Comparison of ENCODE assay signal across 7 cellular contexts in the genomic region with DNA sequence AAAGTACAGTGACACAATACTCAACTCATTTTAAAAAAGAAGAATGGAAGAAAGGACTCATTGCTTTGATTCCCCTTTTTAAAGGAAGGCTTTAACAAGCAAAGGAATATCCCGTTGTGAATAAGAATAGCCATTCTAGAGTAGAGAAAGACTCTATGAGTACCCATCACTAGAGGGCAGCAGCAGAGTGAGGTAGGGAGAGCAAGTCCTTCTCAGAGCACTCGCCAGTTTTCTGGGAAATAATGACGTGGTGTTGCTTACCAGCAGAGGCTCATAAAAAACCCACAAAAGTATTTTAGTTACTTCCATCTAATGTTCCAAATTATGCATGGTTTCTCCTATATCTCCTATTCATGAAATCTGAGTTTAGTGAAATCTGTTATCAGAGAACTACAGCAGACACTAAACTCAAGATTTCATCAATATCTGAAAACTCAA.
DNase-seq lines count a peak whose midpoint lies in the region; ATAC-seq, FAIRE-seq and TF ChIP-seq lines count a peak whose summit lies in the region.

No MANE protein-coding gene starts in this region.

- peaks cover 15% of the 10 kb centered on the region for H3K4me1 Mint-ChIP-seq in T-helper 2 cell treated with Interferon-gamma antibody and Interleukin-4, amounts not matched to agents 5 μg/mL and 100 μg/mL, for 36 hours (ENCODE audit: low read depth)

- TF ChIP-seq EP300 in K562 (IDR thresholded peaks at IDR 0.05; ENCODE audit: low read length), result peak; percentile 48; the same call in 1 of the 2 replicates

- peak overlapping the region; percentile 13 for H3K27ac Mint-ChIP-seq in T-helper 2 cell treated with Interferon-gamma antibody and Interleukin-4, amounts not matched to agents 5 μg/mL and 100 μg/mL, for 36 hours

- H3K36me3 ChIP-seq in K562 (ENCODE audit: control insufficient read depth, insufficient read depth, low read length), result peaks cover 99% of the 10 kb centered on the region

- no peak for TF ChIP-seq POLR2A in GM12892 (IDR thresholded peaks at IDR 0.05; ENCODE audit: low read depth, low read length)
- no peak for TF ChIP-seq POLR2A in K562 (conservative IDR thresholded peaks at IDR 0.05)

- BruUV-seq in K562 (replicated peaks; lab: Mats Ljungman, UMichigan), result no TSS peak

- no peaks in the 10 kb centered on the region for H3K27me3 Mint-ChIP-seq in T-helper 2 cell treated with Interferon-gamma antibody and Interleukin-4, amounts not matched to agents 5 μg/mL and 100 μg/mL, for 36 hours (ENCODE audit: low read depth)

- CTCF ChIA-PET in K562 (lab: Yijun Ruan, JAX; ENCODE audit: low intra/inter-chr PET ratio), result interaction anchor here (0.6 to 3.3 kb wide), 3 partner anchors 136 to 194 kb away, joined by 3 to 44 read pairs (median 4); no protein-coding TSS in a partner anchor

- no peak overlapping the region for H3K9ac ChIP-seq in K562 (ENCODE audit: insufficient read depth in 1 of 2, low read depth in 2 of 2, low read length in 2 of 2)

- no peak overlapping the region for H3K4me3 ChIP-seq in K562

- H3K27me3 ChIP-seq in K562 (ENCODE audit: control insufficient read depth in 2 of 2, insufficient read depth in 2 of 2, low read length in 2 of 2), result no peaks in the 10 kb centered on the region

- FAIRE-seq in GM12892 (lab: Jason Lieb, UNC) (peak; percentile 82), K562 (lab: Jason Lieb, UNC) (peak; percentile 89)

- H4K20me1 ChIP-seq in K562 (replicated peaks; ENCODE audit: control insufficient read depth, insufficient read depth, low read length), result no peaks in the 10 kb centered on the region

- no peak overlapping the region; the same call in 2 of the 3 replicates for H3K27ac ChIP-seq in K562 (ENCODE audit: extremely low read depth, low read depth, low read length)

- intact Hi-C loops in K562 (cut with micrococcal nuclease), result loop anchor here (1.0 to 2.0 kb wide), 4 partner anchors 72 to 198 kb away; no protein-coding TSS in a partner anchor

- peak overlapping the region; percentile 14 for H3K4me3 Mint-ChIP-seq in T-helper 2 cell treated with Interferon-gamma antibody and Interleukin-4, amounts not matched to agents 5 μg/mL and 100 μg/mL, for 36 hours

- H3K9me3 ChIP-seq in K562 (replicated peaks; ENCODE audit: control insufficient read depth, insufficient read depth, low read depth, low read length), result no peaks in the 10 kb centered on the region

- DNase-seq in GM12892 (ENCODE audit: insufficient read length) (no peak), NCI-H2029 (lab: John Stamatoyannopoulos, UW) (peak; percentile 95), K562 (ENCODE audit: extremely low read depth in 1 of 4, low spot score in 3 of 4) (peak; percentile 73 to 89 (median 77)), iPS DF 4.7 (ENCODE audit: extremely low read depth, low spot score) (peak; percentile 58)
- peak; percentile 68 for DNase-seq in T-helper 2 cell treated with Interferon-gamma antibody and Interleukin-4, amounts not matched to agents 5 μg/mL and 100 μg/mL, for 36 hours (ENCODE audit: low spot score)
- peak; percentile 22 to 38 for DNase-seq in stimulated activated CD4-positive, alpha-beta T cell treated with anti-CD3 and anti-CD28 coated beads, Interleukin-12 subunit alpha, Interleukin-12 subunit beta, amount 100 ng/mL, for 24 hours (ENCODE audit: low read depth in 2 of 2)

- 5% methylated on average over 3 of the region's 3 CpGs for WGBS in K562 (ENCODE audit: insufficient coverage, low coverage, missing lambda C conversion rate)

- no peaks in the 10 kb centered on the region for H3K9me1 ChIP-seq in K562 (ENCODE audit: control insufficient read depth, insufficient read depth, low read length)

- H2AFZ ChIP-seq in K562 (ENCODE audit: low read depth, low read length), result no peak overlapping the region

- H3K79me2 ChIP-seq in K562 (ENCODE audit: control insufficient read depth, insufficient read depth, low read length), result no peaks in the 10 kb centered on the region

- in situ Hi-C loops in K562 (cut with MboI), result loop anchor here (5.0 to 25.0 kb wide), 2 partner anchors 137 to 1447 kb away; a partner anchor contains a TSS

- no peak overlapping the region for H3K4me2 ChIP-seq in K562 (ENCODE audit: insufficient read depth, low read length)

- POLR2A ChIA-PET in K562 (lab: Yijun Ruan, JAX), result no interaction called here

- ATAC-seq in HG02870 (IDR thresholded peaks at IDR 0.05; ENCODE audit: unreplicated experiment) (peak; percentile 71), K562 (peak; percentile 98)

- peaks cover 0 to 6% of the 10 kb centered on the region in 2 experiments; a peak in 2 of 5 replicates for H3K4me1 ChIP-seq in K562 (replicated peaks in 1 of 2; ENCODE audit: control insufficient read depth in 2 of 2, insufficient read depth in 2 of 2, low read length in 2 of 2)

- TF ChIP-seq RAD21 in K562 (CRISPR knock-in tag; conservative IDR thresholded peaks at IDR 0.05 in 1 of 2, IDR thresholded peaks at IDR 0.05 in 1 of 2), result peak; percentile 92 to 98

- peak; percentile 80 to 91 (median 85) for TF ChIP-seq CTCF in K562 (IDR thresholded peaks at IDR 0.05 in 2 of 3, conservative IDR thresholded peaks at IDR 0.05 in 1 of 3; ENCODE audit: insufficient read depth in 2 of 3, low read depth in 1 of 3, low read length in 3 of 3)

- H3K36me3 Mint-ChIP-seq in T-helper 2 cell treated with Interferon-gamma antibody and Interleukin-4, amounts not matched to agents 5 μg/mL and 100 μg/mL, for 36 hours (ENCODE audit: low read depth), result peaks cover 23% of the 10 kb centered on the region

- H3K9me3 Mint-ChIP-seq in T-helper 2 cell treated with Interferon-gamma antibody and Interleukin-4, amounts not matched to agents 5 μg/mL and 100 μg/mL, for 36 hours, result no peaks in the 10 kb centered on the region

TF ChIP-seq in K562, 482 proteins besides CTCF, POLR2A, EP300 and RAD21 (continues in another document):
- TF ChIP-seq DPF2 (IDR thresholded peaks at IDR 0.05), result peak; percentile 61; the same call in 1 of the 2 replicates
- no peak for TF ChIP-seq MAFK (IDR thresholded peaks at IDR 0.05; ENCODE audit: low read length)
- TF ChIP-seq PPARD (CRISPR knock-in tag; IDR thresholded peaks at IDR 0.05), result no peak
- TF ChIP-seq SMC3 (conservative IDR thresholded peaks at IDR 0.05; ENCODE audit: insufficient read depth, low read depth, low read length), result peak; percentile 85
- no peak for TF ChIP-seq PML (IDR thresholded peaks at IDR 0.05; ENCODE audit: low read length)
- no peak for TF ChIP-seq JUNB (CRISPR knock-in tag; conservative IDR thresholded peaks at IDR 0.05)
- TF ChIP-seq, protein P1, sequence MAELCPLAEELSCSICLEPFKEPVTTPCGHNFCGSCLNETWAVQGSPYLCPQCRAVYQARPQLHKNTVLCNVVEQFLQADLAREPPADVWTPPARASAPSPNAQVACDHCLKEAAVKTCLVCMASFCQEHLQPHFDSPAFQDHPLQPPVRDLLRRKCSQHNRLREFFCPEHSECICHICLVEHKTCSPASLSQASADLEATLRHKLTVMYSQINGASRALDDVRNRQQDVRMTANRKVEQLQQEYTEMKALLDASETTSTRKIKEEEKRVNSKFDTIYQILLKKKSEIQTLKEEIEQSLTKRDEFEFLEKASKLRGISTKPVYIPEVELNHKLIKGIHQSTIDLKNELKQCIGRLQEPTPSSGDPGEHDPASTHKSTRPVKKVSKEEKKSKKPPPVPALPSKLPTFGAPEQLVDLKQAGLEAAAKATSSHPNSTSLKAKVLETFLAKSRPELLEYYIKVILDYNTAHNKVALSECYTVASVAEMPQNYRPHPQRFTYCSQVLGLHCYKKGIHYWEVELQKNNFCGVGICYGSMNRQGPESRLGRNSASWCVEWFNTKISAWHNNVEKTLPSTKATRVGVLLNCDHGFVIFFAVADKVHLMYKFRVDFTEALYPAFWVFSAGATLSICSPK (IDR thresholded peaks at IDR 0.05; ENCODE audit: borderline replicate concordance), result no peak
- peak; percentile 52 for TF ChIP-seq FOSL1 (tag; conservative IDR thresholded peaks at IDR 0.05)
- no peak for TF ChIP-seq SREBF2 (CRISPR knock-in tag; IDR thresholded peaks at IDR 0.05)
- TF ChIP-seq RBFOX2 (IDR thresholded peaks at IDR 0.05; ENCODE audit: low read depth, low read length), result no peak
- no peak for TF ChIP-seq MYNN (IDR thresholded peaks at IDR 0.05)
- TF ChIP-seq MYNN (CRISPR knock-in tag; IDR thresholded peaks at IDR 0.05), result no peak
- TF ChIP-seq, protein P2, sequence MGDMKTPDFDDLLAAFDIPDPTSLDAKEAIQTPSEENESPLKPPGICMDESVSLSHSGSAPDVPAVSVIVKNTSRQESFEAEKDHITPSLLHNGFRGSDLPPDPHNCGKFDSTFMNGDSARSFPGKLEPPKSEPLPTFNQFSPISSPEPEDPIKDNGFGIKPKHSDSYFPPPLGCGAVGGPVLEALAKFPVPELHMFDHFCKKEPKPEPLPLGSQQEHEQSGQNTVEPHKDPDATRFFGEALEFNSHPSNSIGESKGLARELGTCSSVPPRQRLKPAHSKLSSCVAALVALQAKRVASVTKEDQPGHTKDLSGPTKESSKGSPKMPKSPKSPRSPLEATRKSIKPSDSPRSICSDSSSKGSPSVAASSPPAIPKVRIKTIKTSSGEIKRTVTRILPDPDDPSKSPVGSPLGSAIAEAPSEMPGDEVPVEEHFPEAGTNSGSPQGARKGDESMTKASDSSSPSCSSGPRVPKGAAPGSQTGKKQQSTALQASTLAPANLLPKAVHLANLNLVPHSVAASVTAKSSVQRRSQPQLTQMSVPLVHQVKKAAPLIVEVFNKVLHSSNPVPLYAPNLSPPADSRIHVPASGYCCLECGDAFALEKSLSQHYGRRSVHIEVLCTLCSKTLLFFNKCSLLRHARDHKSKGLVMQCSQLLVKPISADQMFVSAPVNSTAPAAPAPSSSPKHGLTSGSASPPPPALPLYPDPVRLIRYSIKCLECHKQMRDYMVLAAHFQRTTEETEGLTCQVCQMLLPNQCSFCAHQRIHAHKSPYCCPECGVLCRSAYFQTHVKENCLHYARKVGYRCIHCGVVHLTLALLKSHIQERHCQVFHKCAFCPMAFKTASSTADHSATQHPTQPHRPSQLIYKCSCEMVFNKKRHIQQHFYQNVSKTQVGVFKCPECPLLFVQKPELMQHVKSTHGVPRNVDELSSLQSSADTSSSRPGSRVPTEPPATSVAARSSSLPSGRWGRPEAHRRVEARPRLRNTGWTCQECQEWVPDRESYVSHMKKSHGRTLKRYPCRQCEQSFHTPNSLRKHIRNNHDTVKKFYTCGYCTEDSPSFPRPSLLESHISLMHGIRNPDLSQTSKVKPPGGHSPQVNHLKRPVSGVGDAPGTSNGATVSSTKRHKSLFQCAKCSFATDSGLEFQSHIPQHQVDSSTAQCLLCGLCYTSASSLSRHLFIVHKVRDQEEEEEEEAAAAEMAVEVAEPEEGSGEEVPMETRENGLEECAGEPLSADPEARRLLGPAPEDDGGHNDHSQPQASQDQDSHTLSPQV (IDR thresholded peaks at IDR 0.05), result peak; percentile 76
- TF ChIP-seq POLR3A (IDR thresholded peaks at IDR 0.05; ENCODE audit: borderline replicate concordance, extremely low read depth, insufficient read depth, insufficient read length), result no peak
- no peak for TF ChIP-seq HEY1 (CRISPR knock-in tag; IDR thresholded peaks at IDR 0.05; ENCODE audit: borderline replicate concordance)
- TF ChIP-seq JUND (IDR thresholded peaks at IDR 0.05; ENCODE audit: borderline replicate concordance, low read depth, low read length), result peak; percentile 75; the same call in 1 of the 2 replicates
- peak; percentile 80; the same call in 2 of the 3 replicates for TF ChIP-seq JUND (tag; IDR thresholded peaks at IDR 0.05; ENCODE audit: borderline replicate concordance, low read depth, low read length)
